Comparison of ENCODE assay signal across 25 cellular contexts in genomic region chr20:64005394-64005793, GRCh38. TPM values are rescaled to one million over a fixed set of nuclear protein-coding genes. Genes with fewer than 3 reads are reported as not detected.
A peak's percentile ranks its signal among the peaks of the same experiment; 100 is the strongest.
DNase-seq lines count a peak whose midpoint lies in the region; ATAC-seq and TF ChIP-seq lines count a peak whose summit lies in the region.
"Had no signal": no experiment of that assay in that cellular context is flagged by ENCODE, and none has a peak within 500 bp of the region (broad histone marks: within the 10 kb centered on the region; RNA-seq: fewer than 3 reads in every experiment).

No MANE protein-coding gene starts in this region.

- no peak for DNase-seq in activated naive CD4-positive, alpha-beta T cell treated with anti-CD3 and anti-CD28 coated beads, Interleukin-2, amount 50 U/mL, for 72 hours (ENCODE audit: low spot score in 2 of 2)
- no peak for DNase-seq in activated naive CD4-positive, alpha-beta T cell treated with anti-CD3 and anti-CD28 coated beads, Interleukin-2, amount 50 U/mL, for 16 hours
- DNase-seq in T-helper 17 cell (no peak), foreskin fibroblast (peak; percentile 65 to 74), esophagus squamous epithelium (lab: John Stamatoyannopoulos, UW) (no peak), upper lobe of left lung (no peak)
- DNase-seq: activated CD4-positive, alpha-beta T cell treated with anti-CD3 and anti-CD28 coated beads for 36 hours; activated naive CD8-positive, alpha-beta T cell treated with anti-CD3 and anti-CD28 coated beads, Interleukin-2, amount 10 ng/mL, durations not matched to agents 7 days and 5 days; GDM1; glutamatergic neuron; kidney; lower lobe of right lung; natural killer cell; NCI-H1436 treated with DMSO at 0.1 percent for 48 hours; NCI-H774; small intestine; stimulated activated CD8-positive, alpha-beta memory T cell treated with anti-CD3 and anti-CD28 coated beads, Interleukin-4, amount 100 ng/mL, for 48 hours; upper lobe of right lung had no signal

- no peak overlapping the region for H3K4me3 Mint-ChIP-seq in T-helper 17 cell
- H3K4me3 Mint-ChIP-seq: activated CD4-positive, alpha-beta T cell treated with anti-CD3 and anti-CD28 coated beads for 36 hours; activated naive CD8-positive, alpha-beta T cell treated with anti-CD3 and anti-CD28 coated beads, Interleukin-2, amount 10 ng/mL, durations not matched to agents 7 days and 5 days; central memory CD8-positive, alpha-beta T cell; natural killer cell had no signal

- intact Hi-C loops in esophagus squamous epithelium (cut with DNase I): no loop called here

- H3K4me3 ChIP-seq in foreskin fibroblast (ENCODE audit: low read depth in 1 of 2, low read length in 2 of 2) (no peak overlapping the region), thymus (ENCODE audit: low read length) (no peak overlapping the region), esophagus squamous epithelium (no peak overlapping the region), upper lobe of left lung (no peak overlapping the region)
- H3K4me3 ChIP-seq: HAP-1, lower lobe of right lung, upper lobe of right lung had no signal

- no peaks in the 10 kb centered on the region for H3K27me3 ChIP-seq in thymus (ENCODE audit: control insufficient read depth, insufficient read depth)
- H3K27me3 ChIP-seq in esophagus squamous epithelium: no peaks in the 10 kb centered on the region
- no peaks in the 10 kb centered on the region for H3K27me3 ChIP-seq in upper lobe of left lung
- H3K27me3 ChIP-seq: upper lobe of right lung had no signal

- TF ChIP-seq EP300 in upper lobe of left lung (IDR thresholded peaks at IDR 0.05): no peak

- peaks cover 5 to 10% of the 10 kb centered on the region in 2 donors for H3K9me3 Mint-ChIP-seq in activated naive CD4-positive, alpha-beta T cell treated with anti-CD3 and anti-CD28 coated beads, Interleukin-2, amount 50 U/mL, for 72 hours
- H3K9me3 Mint-ChIP-seq: central memory CD8-positive, alpha-beta T cell; natural killer cell had no signal

- peaks cover 83% of the 10 kb centered on the region for H3K36me3 ChIP-seq in thymus (ENCODE audit: control insufficient read depth, insufficient read depth)
- H3K36me3 ChIP-seq in esophagus squamous epithelium: peaks cover 13 to 95% (median 19%) of the 10 kb centered on the region in 3 donors
- H3K36me3 ChIP-seq in upper lobe of left lung: peaks cover 22 to 95% (median 68%) of the 10 kb centered on the region in 4 donors

- H3K4me1 ChIP-seq in thymus (ENCODE audit: control insufficient read depth, insufficient read depth, low read length) (no peaks in the 10 kb centered on the region), esophagus squamous epithelium (peaks cover 22 to 57% (median 26%) of the 10 kb centered on the region in 3 donors), upper lobe of left lung (peaks cover 0 to 12% (median 7%) of the 10 kb centered on the region in 4 donors)
- H3K4me1 ChIP-seq: HAP-1 had no signal

- peaks cover 2% of the 10 kb centered on the region for H3K9me3 ChIP-seq in T-helper 17 cell (ENCODE audit: control insufficient read depth, low read length, poor library complexity, severe bottlenecking)
- peaks cover 4% of the 10 kb centered on the region for H3K9me3 ChIP-seq in thymus (ENCODE audit: control insufficient read depth)
- no peaks in the 10 kb centered on the region for H3K9me3 ChIP-seq in esophagus squamous epithelium
- H3K9me3 ChIP-seq in upper lobe of left lung: no peaks in the 10 kb centered on the region
- H3K9me3 ChIP-seq: HAP-1, lower lobe of right lung, upper lobe of right lung had no signal

- peak in 1 of 2 donors; percentile 9 for ATAC-seq in activated naive CD4-positive, alpha-beta T cell treated with anti-CD3 and anti-CD28 coated beads, Interleukin-2, amount 50 U/mL, for 72 hours
- ATAC-seq in T-helper 17 cell (no peak), upper lobe of left lung (ENCODE audit: low FRiP score in 2 of 2) (no peak), GM19324 (IDR thresholded peaks at IDR 0.05; ENCODE audit: low FRiP score, unreplicated experiment) (no peak)
- ATAC-seq: activated CD4-positive, alpha-beta T cell treated with anti-CD3 and anti-CD28 coated beads for 36 hours; natural killer cell had no signal

- no peak for TF ChIP-seq POLR2A in esophagus squamous epithelium (IDR thresholded peaks at IDR 0.05)
- no peak for TF ChIP-seq POLR2A in upper lobe of left lung (IDR thresholded peaks at IDR 0.05)

- peaks cover 34 to 49% of the 10 kb centered on the region in 2 donors for H3K36me3 Mint-ChIP-seq in activated naive CD4-positive, alpha-beta T cell treated with anti-CD3 and anti-CD28 coated beads, Interleukin-2, amount 50 U/mL, for 72 hours
- peaks cover 11% of the 10 kb centered on the region for H3K36me3 Mint-ChIP-seq in T-helper 17 cell (ENCODE audit: low read depth)

- TF ChIP-seq CTCF in foreskin fibroblast (IDR thresholded peaks at IDR 0.05; ENCODE audit: low read depth, low read length) (no peak), esophagus squamous epithelium (IDR thresholded peaks at IDR 0.05) (no peak), upper lobe of left lung (IDR thresholded peaks at IDR 0.05) (no peak)

- H3K27ac ChIP-seq in thymus (ENCODE audit: low read depth) (peak overlapping the region; percentile 25), esophagus squamous epithelium (no peak overlapping the region), upper lobe of left lung (no peak overlapping the region)
- H3K27ac ChIP-seq: lower lobe of right lung, upper lobe of right lung had no signal

- peak overlapping the region; percentile 44 to 53 for H3K27ac Mint-ChIP-seq in activated naive CD4-positive, alpha-beta T cell treated with anti-CD3 and anti-CD28 coated beads, Interleukin-2, amount 50 U/mL, for 72 hours
- peak overlapping the region; percentile 79 for H3K27ac Mint-ChIP-seq in T-helper 17 cell
- H3K27ac Mint-ChIP-seq: activated CD4-positive, alpha-beta T cell treated with anti-CD3 and anti-CD28 coated beads for 36 hours; activated naive CD8-positive, alpha-beta T cell treated with anti-CD3 and anti-CD28 coated beads, Interleukin-2, amount 10 ng/mL, durations not matched to agents 7 days and 5 days; natural killer cell had no signal

- no peaks in the 10 kb centered on the region for H3K27me3 Mint-ChIP-seq in T-helper 17 cell
- H3K27me3 Mint-ChIP-seq: activated CD4-positive, alpha-beta T cell treated with anti-CD3 and anti-CD28 coated beads for 36 hours; activated naive CD8-positive, alpha-beta T cell treated with anti-CD3 and anti-CD28 coated beads, Interleukin-2, amount 10 ng/mL, durations not matched to agents 7 days and 5 days; central memory CD8-positive, alpha-beta T cell had no signal

- peaks cover 30% of the 10 kb centered on the region for H3K4me1 Mint-ChIP-seq in T-helper 17 cell

- WGBS in thymus: 93% methylated on average over 6 of the region's 6 CpGs
- WGBS in esophagus squamous epithelium, 2 donors: 73 to 81% methylated on average over 6 of the region's 6 CpGs
- 74 to 80% methylated on average over 6 of the region's 6 CpGs for WGBS in upper lobe of left lung, 2 donors

RNA-seq across cellular contexts. Expression of gene PRPF6, which starts 24.5 kb away (rescaled TPM):
- 10 to 100 TPM; 82.1 to 82.7 TPM for total RNA-seq in activated naive CD4-positive, alpha-beta T cell treated with anti-CD3 and anti-CD28 coated beads, Interleukin-2, amount 50 U/mL, for 72 hours
- total RNA-seq in T-helper 17 cell (10 to 100 TPM; 63.8 to 64.9 TPM), esophagus squamous epithelium (10 to 100 TPM; 34.1 to 57.4 (median 45.8) TPM), upper lobe of left lung (100 to 1,000 TPM in 1 of 6 donors, 10 to 100 TPM in 5; 60.5 to 113 (median 68.0) TPM)
- 56.1 TPM for polyA plus RNA-seq in thymus

RNA-seq across cellular contexts. Expression of gene SAMD10, which starts 26.0 kb away (rescaled TPM):
- total RNA-seq in activated naive CD4-positive, alpha-beta T cell treated with anti-CD3 and anti-CD28 coated beads, Interleukin-2, amount 50 U/mL, for 72 hours: 10 to 100 TPM in 1 of 2 donors, 1 to 10 TPM in 1; 8.2 to 65.4 TPM
- total RNA-seq in T-helper 17 cell: 10 to 100 TPM; 17.2 to 20.2 TPM
- 10.5 TPM for polyA plus RNA-seq in thymus
- total RNA-seq in esophagus squamous epithelium: 10 to 100 TPM in 1 of 4 donors, 1 to 10 TPM in 3; 5.1 to 15.9 (median 6.8) TPM
- total RNA-seq in upper lobe of left lung: 1 to 10 TPM; 2.6 to 7.2 (median 4.7) TPM

RNA-seq across cellular contexts. Expression of gene C20orf204, which starts 30.6 kb away (rescaled TPM):
- total RNA-seq in activated naive CD4-positive, alpha-beta T cell treated with anti-CD3 and anti-CD28 coated beads, Interleukin-2, amount 50 U/mL, for 72 hours: 10 to 100 TPM; 14.2 to 18.8 TPM
- total RNA-seq in T-helper 17 cell: 10 to 100 TPM in 1 of 2 donors, 1 to 10 TPM in 1; 7.8 to 10.4 TPM
- polyA plus RNA-seq in thymus: 8.2 TPM
- under 1 TPM in 3 of 4 donors, not detected in 1; 0.26 to 0.57 (median 0.57) TPM for total RNA-seq in esophagus squamous epithelium
- 1 to 10 TPM in 4 of 6 donors, under 1 TPM in 2; 0.44 to 2.3 (median 1.7) TPM for total RNA-seq in upper lobe of left lung

RNA-seq across cellular contexts. Expression of gene ZNF512B, which starts 35.7 kb away (rescaled TPM):
- total RNA-seq in activated naive CD4-positive, alpha-beta T cell treated with anti-CD3 and anti-CD28 coated beads, Interleukin-2, amount 50 U/mL, for 72 hours: 10 to 100 TPM in 1 of 2 donors, 1 to 10 TPM in 1; 10.0 to 21.4 TPM
- 10 to 100 TPM; 17.9 to 18.8 TPM for total RNA-seq in T-helper 17 cell
- polyA plus RNA-seq in thymus: 13.4 TPM
- total RNA-seq in esophagus squamous epithelium: 10 to 100 TPM; 10.7 to 17.6 (median 14.2) TPM
- total RNA-seq in upper lobe of left lung: 10 to 100 TPM; 10.8 to 22.0 (median 16.3) TPM

RNA-seq across cellular contexts. Expression of gene SOX18, which starts 44.0 kb away (rescaled TPM):
- 1 to 10 TPM in 1 of 2 donors, under 1 TPM in 1; 0.39 to 1.4 TPM for total RNA-seq in activated naive CD4-positive, alpha-beta T cell treated with anti-CD3 and anti-CD28 coated beads, Interleukin-2, amount 50 U/mL, for 72 hours
- not detected for total RNA-seq in T-helper 17 cell
- 17.2 TPM for polyA plus RNA-seq in thymus
- 1 to 10 TPM; 1.3 to 4.5 (median 3.9) TPM for total RNA-seq in esophagus squamous epithelium
- 100 to 1,000 TPM in 1 of 6 donors, 10 to 100 TPM in 4, 1 to 10 TPM in 1; 6.3 to 138 (median 37.7) TPM for total RNA-seq in upper lobe of left lung
- total RNA-seq: activated CD4-positive, alpha-beta T cell treated with anti-CD3 and anti-CD28 coated beads for 36 hours; M059J; mononuclear cell; natural killer cell had no signal
- polyA plus RNA-seq: BJ had no signal

Comparison
In these comparisons a context has a peak if more than half of its experiments do, and no peak if none do; other contexts are left out.
1. DNase-seq: peak in foreskin fibroblast (2 of 2); none in activated naive CD4-positive, alpha-beta T cell treated with anti-CD3 and anti-CD28 coated beads, Interleukin-2, amount 50 U/mL, for 72 hours (0 of 2), activated naive CD4-positive, alpha-beta T cell treated with anti-CD3 and anti-CD28 coated beads, Interleukin-2, amount 50 U/mL, for 16 hours (single experiment), T-helper 17 cell (0 of 3), esophagus squamous epithelium (single experiment) and upper lobe of left lung (0 of 2).